8 cellular contexts compared by ENCODE assay signal in genomic region chr16:69310479-69311114, GRCh38. TPM values are rescaled to one million over a fixed set of nuclear protein-coding genes. Genes with fewer than 3 reads are reported as not detected.
DNase-seq lines count a peak whose midpoint lies in the region; ATAC-seq, FAIRE-seq and TF ChIP-seq lines count a peak whose summit lies in the region.

No MANE protein-coding gene starts in this region.

- no peak for TF ChIP-seq POLR2A in thyroid gland (IDR thresholded peaks at IDR 0.05)

- POLR2A ChIA-PET in CD4-positive, alpha-beta memory T cell (lab: Charles Lee; ENCODE audit: partially characterized antibody), result interaction anchor here (0.8 to 4.6 kb wide), 8 partner anchors 8 to 1214 kb away, joined by 3 to 44 read pairs (median 5); partner anchors contain the start of genes CHTF8, COG8, NIP7 and NOB1

- intact Hi-C loops in CD4-positive, alpha-beta memory T cell (cut with micrococcal nuclease), result loop anchor here (1.0 to 2.0 kb wide), 5 partner anchors 20 to 254 kb away; partner anchors contain the start of genes COG8, NFAT5, NIP7 and PDF
- intact Hi-C loops in kidney (cut with DNase I) (no loop called here), thyroid gland (cut with DNase I) (no loop called here)

- CTCF ChIA-PET in CD4-positive, alpha-beta memory T cell (lab: Charles Lee; ENCODE audit: partially characterized antibody), result interaction anchor here (0.6 to 1.4 kb wide), 3 partner anchors 28 to 122 kb away, joined by 3 to 4 read pairs (median 3); partner anchors contain the start of genes COG8 and NIP7

- no peak for FAIRE-seq in kidney (lab: Jason Lieb, UNC)

- peaks cover 28% of the 10 kb centered on the region for H3K4me1 ChIP-seq in CD4-positive, alpha-beta memory T cell (ENCODE audit: insufficient read depth, low read length)
- H3K4me1 ChIP-seq in kidney (ENCODE audit: control insufficient read depth in 1 of 2, insufficient read depth in 1 of 2, low read depth in 1 of 2, low read length in 2 of 2) (peaks cover 0 to 11% of the 10 kb centered on the region in 2 donors), thyroid gland (peaks cover 25 to 52% of the 10 kb centered on the region in 2 donors)

- ATAC-seq in HG02571 (IDR thresholded peaks at IDR 0.05; ENCODE audit: unreplicated experiment), result peak; percentile 2
- no peak for ATAC-seq in GM21737 (IDR thresholded peaks at IDR 0.05; ENCODE audit: unreplicated experiment)
- ATAC-seq in GM21717 (IDR thresholded peaks at IDR 0.05; ENCODE audit: unreplicated experiment), result no peak

- peaks cover under 1 to 19% of the 10 kb centered on the region in 2 donors for H3K36me3 Mint-ChIP-seq in CD4-positive, alpha-beta memory T cell
- H3K36me3 Mint-ChIP-seq in activated naive CD8-positive, alpha-beta T cell treated with anti-CD3 and anti-CD28 coated beads for 36 hours, result peaks cover 13% of the 10 kb centered on the region

- H3K27me3 Mint-ChIP-seq in CD4-positive, alpha-beta memory T cell, result no peaks in the 10 kb centered on the region
- no peaks in the 10 kb centered on the region for H3K27me3 Mint-ChIP-seq in activated naive CD8-positive, alpha-beta T cell treated with anti-CD3 and anti-CD28 coated beads for 36 hours

- no peaks in the 10 kb centered on the region for H3K27me3 ChIP-seq in CD4-positive, alpha-beta memory T cell (ENCODE audit: insufficient read depth, low read length)
- H3K27me3 ChIP-seq in thyroid gland, result no peaks in the 10 kb centered on the region

- H3K36me3 ChIP-seq in CD4-positive, alpha-beta memory T cell (ENCODE audit: insufficient read depth, low read length), result peaks cover 20% of the 10 kb centered on the region
- peaks cover 0 to 3% of the 10 kb centered on the region in 2 donors for H3K36me3 ChIP-seq in kidney (ENCODE audit: control insufficient read depth in 1 of 2, insufficient read depth in 2 of 2, low read length in 2 of 2)
- peaks cover 0 to 6% of the 10 kb centered on the region in 2 donors for H3K36me3 ChIP-seq in thyroid gland

- no peaks in the 10 kb centered on the region for H3K9me3 ChIP-seq in CD4-positive, alpha-beta memory T cell (ENCODE audit: control insufficient read depth in 1 of 2, low read length in 2 of 2)
- H3K9me3 ChIP-seq in kidney (ENCODE audit: control insufficient read depth in 1 of 2, low read length in 2 of 2) (no peaks in the 10 kb centered on the region), thyroid gland (no peaks in the 10 kb centered on the region)

- no peak for DNase-seq in CD4-positive, alpha-beta memory T cell
- no peak for DNase-seq in activated naive CD8-positive, alpha-beta T cell treated with anti-CD3 and anti-CD28 coated beads for 36 hours
- no peak for DNase-seq in kidney
- peak in 1 of 2 donors; percentile 10 for DNase-seq in thyroid gland
- DNase-seq in dermis blood vessel endothelial cell, result no peak

- peak overlapping the region; percentile 83 to 97 (median 95) for H3K27ac Mint-ChIP-seq in CD4-positive, alpha-beta memory T cell
- H3K27ac Mint-ChIP-seq in activated naive CD8-positive, alpha-beta T cell treated with anti-CD3 and anti-CD28 coated beads for 36 hours, result peak overlapping the region; percentile 88

- H3K4me3 ChIP-seq in CD4-positive, alpha-beta memory T cell (ENCODE audit: low read length in 2 of 2), result peak overlapping the region; percentile 59 to 70
- H3K4me3 ChIP-seq in kidney (ENCODE audit: low read length in 2 of 2) (peak overlapping the region; percentile 70 to 89), thyroid gland (replicated peaks in 1 of 3) (peak overlapping the region in 1 of 3 donors; percentile 18)

- H3K4me1 Mint-ChIP-seq in CD4-positive, alpha-beta memory T cell, result peaks cover 16 to 36% (median 27%) of the 10 kb centered on the region in 4 donors
- peaks cover 19% of the 10 kb centered on the region for H3K4me1 Mint-ChIP-seq in activated naive CD8-positive, alpha-beta T cell treated with anti-CD3 and anti-CD28 coated beads for 36 hours

- H3K9ac ChIP-seq in kidney (ENCODE audit: low read length in 2 of 2), result peak overlapping the region; percentile 54 to 56

- peak overlapping the region; percentile 60 for H3K27ac ChIP-seq in CD4-positive, alpha-beta memory T cell (ENCODE audit: low read depth, low read length)
- H3K27ac ChIP-seq in kidney (ENCODE audit: low read depth in 2 of 2, low read length in 2 of 2) (peak overlapping the region in 1 of 2 donors; percentile 67), thyroid gland (peak overlapping the region; percentile 33 to 63 (median 55))

- TF ChIP-seq CTCF in kidney (IDR thresholded peaks at IDR 0.05; ENCODE audit: borderline replicate concordance, extremely low read depth, insufficient read depth) (no peak), thyroid gland (IDR thresholded peaks at IDR 0.05) (no peak)

- 39 to 44% methylated on average over 23 of the region's 23 CpGs for WGBS in thyroid gland, 2 donors

- peak overlapping the region; percentile 80 to 98 (median 86) for H3K4me3 Mint-ChIP-seq in CD4-positive, alpha-beta memory T cell
- H3K4me3 Mint-ChIP-seq in activated naive CD8-positive, alpha-beta T cell treated with anti-CD3 and anti-CD28 coated beads for 36 hours, result peak overlapping the region; percentile 83

- peaks cover 0 to 2% (median 0%) of the 10 kb centered on the region in 8 donors for H3K9me3 Mint-ChIP-seq in CD4-positive, alpha-beta memory T cell
- no peaks in the 10 kb centered on the region for H3K9me3 Mint-ChIP-seq in activated naive CD8-positive, alpha-beta T cell treated with anti-CD3 and anti-CD28 coated beads for 36 hours

RNA-seq across cellular contexts. Expression of gene VPS4A, which starts 0.6 kb away (rescaled TPM):
- total RNA-seq in CD4-positive, alpha-beta memory T cell, result 10 to 100 TPM; 46.7 to 48.3 TPM
- 10 to 100 TPM; 27.2 to 41.2 TPM for polyA plus RNA-seq in CD4-positive, alpha-beta memory T cell
- total RNA-seq in activated naive CD8-positive, alpha-beta T cell treated with anti-CD3 and anti-CD28 coated beads for 36 hours, result 10 to 100 TPM; 27.0 to 28.6 TPM
- total RNA-seq in kidney (38.6 TPM), thyroid gland (10 to 100 TPM; 33.5 to 47.5 (median 43.2) TPM), dermis blood vessel endothelial cell (35.4 and 38.3 TPM in 2 replicates)
- polyA plus RNA-seq in kidney (ENCODE audit: insufficient read depth, low read depth, low replicate concordance), result 62.1 TPM

RNA-seq across cellular contexts. Expression of gene PDF, which starts 19.8 kb away (rescaled TPM):
- 10 to 100 TPM; 11.8 TPM for total RNA-seq in CD4-positive, alpha-beta memory T cell
- polyA plus RNA-seq in CD4-positive, alpha-beta memory T cell, result 10 to 100 TPM; 12.6 to 18.0 TPM
- total RNA-seq in activated naive CD8-positive, alpha-beta T cell treated with anti-CD3 and anti-CD28 coated beads for 36 hours, result 10 to 100 TPM; 33.0 to 36.4 TPM
- total RNA-seq in kidney (22.4 TPM), thyroid gland (10 to 100 TPM; 35.2 to 57.0 (median 51.0) TPM), dermis blood vessel endothelial cell (15.1 and 19.3 TPM in 2 replicates)
- 30.8 TPM for polyA plus RNA-seq in kidney (ENCODE audit: insufficient read depth, low read depth, low replicate concordance)

RNA-seq across cellular contexts. Expression of gene COG8, which starts 28.8 kb away (rescaled TPM):
- total RNA-seq in CD4-positive, alpha-beta memory T cell, result 10 to 100 TPM; 66.0 to 66.1 TPM
- polyA plus RNA-seq in CD4-positive, alpha-beta memory T cell, result 10 to 100 TPM; 31.3 to 34.1 TPM
- total RNA-seq in activated naive CD8-positive, alpha-beta T cell treated with anti-CD3 and anti-CD28 coated beads for 36 hours, result 10 to 100 TPM; 30.2 to 31.8 TPM
- 49.5 TPM for total RNA-seq in kidney
- polyA plus RNA-seq in kidney (ENCODE audit: insufficient read depth, low read depth, low replicate concordance), result 33.8 TPM
- total RNA-seq in thyroid gland, result 10 to 100 TPM; 63.3 to 84.2 (median 74.7) TPM
- 37.4 and 43.1 TPM in 2 replicates for total RNA-seq in dermis blood vessel endothelial cell

RNA-seq across cellular contexts. Expression of gene NIP7, which starts 29.0 kb away (rescaled TPM):
- 10 to 100 TPM; 30.9 to 31.9 TPM for total RNA-seq in CD4-positive, alpha-beta memory T cell
- 10 to 100 TPM; 23.4 to 24.4 TPM for polyA plus RNA-seq in CD4-positive, alpha-beta memory T cell
- 10 to 100 TPM; 70.1 to 73.2 TPM for total RNA-seq in activated naive CD8-positive, alpha-beta T cell treated with anti-CD3 and anti-CD28 coated beads for 36 hours
- total RNA-seq in kidney (20.2 TPM), thyroid gland (10 to 100 TPM in 3 of 4 donors, 1 to 10 TPM in 1; 9.8 to 17.5 (median 14.7) TPM), dermis blood vessel endothelial cell (25.6 and 27.4 TPM in 2 replicates)
- polyA plus RNA-seq in kidney (ENCODE audit: insufficient read depth, low read depth, low replicate concordance), result 9.9 TPM

RNA-seq across cellular contexts. Expression of gene TMED6, which starts 41.0 kb away (rescaled TPM):
- total RNA-seq in CD4-positive, alpha-beta memory T cell, result 1 to 10 TPM; 2.5 to 5.4 TPM
- polyA plus RNA-seq in CD4-positive, alpha-beta memory T cell, result under 1 TPM in 1 of 2 donors, not detected in 1; 0.30 TPM
- total RNA-seq in activated naive CD8-positive, alpha-beta T cell treated with anti-CD3 and anti-CD28 coated beads for 36 hours, result 1 to 10 TPM in 1 of 2 experiments, under 1 TPM in 1; 0.70 to 1.2 TPM
- total RNA-seq in kidney (2.6 TPM), thyroid gland (1 to 10 TPM in 1 of 4 donors, not detected in 3; 4.1 TPM), dermis blood vessel endothelial cell (0.14 and 0.17 TPM in 2 replicates)
- polyA plus RNA-seq in kidney (ENCODE audit: insufficient read depth, low read depth, low replicate concordance), result 11.5 TPM
